Comparison of ENCODE assay signal across 23 cellular contexts in the genomic region with DNA sequence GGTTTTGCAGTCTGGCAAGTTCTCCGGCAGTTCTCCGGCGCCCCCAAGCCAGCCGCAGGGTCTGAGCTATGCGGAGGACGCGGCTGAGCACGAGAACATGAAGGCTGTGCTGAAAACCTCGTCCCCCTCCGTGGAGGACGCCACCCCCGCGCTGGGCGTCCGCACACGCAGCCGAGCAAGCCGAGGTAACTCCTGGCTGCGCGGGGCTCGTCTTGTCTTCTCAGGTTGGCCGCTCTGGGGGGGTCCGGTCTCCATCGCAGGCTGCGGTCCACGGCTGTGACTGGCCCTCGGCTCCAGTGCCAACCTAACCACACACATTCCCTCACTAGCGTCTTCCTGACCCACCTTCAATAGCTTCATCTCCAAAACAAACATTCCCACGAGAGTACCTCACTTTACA.
"Had no signal": no experiment of that assay in that cellular context is flagged by ENCODE, and none has a peak within 500 bp of the region (broad histone marks: within the 10 kb centered on the region; RNA-seq: fewer than 3 reads in every experiment).

No MANE protein-coding gene starts in this region.

- H3K4me3 ChIP-seq: coronary artery, dorsolateral prefrontal cortex, esophagus muscularis mucosa, gastrocnemius medialis, heart left ventricle, hepatocyte, left lung, lung had no signal

- H3K4me2 ChIP-seq: hepatocyte had no signal

- DNase-seq: dermis blood vessel endothelial cell; dorsolateral prefrontal cortex; effector CD4-positive, alpha-beta T cell; effector memory CD4-positive, alpha-beta T cell; foreskin melanocyte; gastrocnemius medialis; heart left ventricle; hypothalamus; immature natural killer cell; left cardiac atrium; left ventricle myocardium superior; mammary epithelial cell; midbrain had no signal

- H3K27ac Mint-ChIP-seq: immature natural killer cell, memory B cell had no signal

- H3K4me1 ChIP-seq: left lung had no signal

- H3K36me3 Mint-ChIP-seq: immature natural killer cell, memory B cell had no signal

- H3K36me3 ChIP-seq: gastrocnemius medialis, left lung had no signal

- H3K4me1 Mint-ChIP-seq: immature natural killer cell, memory B cell had no signal

- H3K27me3 ChIP-seq: dorsolateral prefrontal cortex, esophagus muscularis mucosa, gastrocnemius medialis, heart left ventricle, hepatocyte, left lung had no signal

- FAIRE-seq: colon, endothelial cell of umbilical vein, islet of Langerhans, keratinocyte had no signal

- H3K79me2 ChIP-seq: hepatocyte had no signal

- ATAC-seq: gastrocnemius medialis, left cardiac atrium, left lung, left ventricle myocardium superior had no signal

- H3K27ac ChIP-seq: coronary artery, dorsolateral prefrontal cortex, esophagus muscularis mucosa, gastrocnemius medialis, heart left ventricle, hepatocyte, left lung had no signal

- H3K9me3 ChIP-seq: gastrocnemius medialis, heart left ventricle, left lung had no signal

- H3K4me3 Mint-ChIP-seq: immature natural killer cell, memory B cell had no signal

- H3K9me3 Mint-ChIP-seq: immature natural killer cell, memory B cell had no signal

- H2AFZ ChIP-seq: hepatocyte had no signal
